1 cellular context compared by ENCODE assay signal in genomic region chr4:161937596-161937995, GRCh38.
TF ChIP-seq lines count a peak whose summit lies in the region.

No MANE protein-coding gene starts in this region.

TF ChIP-seq in SK-N-SH treated with all-trans-retinoic acid at 6 μM for 48 hours, 23 proteins besides CTCF, POLR2A, EP300 and RAD21 (continued from another document):
- TF ChIP-seq TSHZ2 (CRISPR knock-in tag; IDR thresholded peaks at IDR 0.05), result no peak
- no peak for TF ChIP-seq ZC3H10 (CRISPR knock-in tag; IDR thresholded peaks at IDR 0.05)
- no peak for TF ChIP-seq ZNF8 (CRISPR knock-in tag; IDR thresholded peaks at IDR 0.05)
- TF ChIP-seq BACH2 (CRISPR knock-in tag; IDR thresholded peaks at IDR 0.05; ENCODE audit: borderline replicate concordance), result no peak
- TF ChIP-seq ISL1 (CRISPR knock-in tag; IDR thresholded peaks at IDR 0.05), result no peak
- no peak for TF ChIP-seq OSR1 (CRISPR knock-in tag; IDR thresholded peaks at IDR 0.05)
- no peak for TF ChIP-seq ZNF70 (CRISPR knock-in tag; IDR thresholded peaks at IDR 0.05)
- no peak for TF ChIP-seq TCF4 (CRISPR knock-in tag; IDR thresholded peaks at IDR 0.05; ENCODE audit: borderline replicate concordance)
